26 cellular contexts compared by ENCODE assay signal in the genomic region with DNA sequence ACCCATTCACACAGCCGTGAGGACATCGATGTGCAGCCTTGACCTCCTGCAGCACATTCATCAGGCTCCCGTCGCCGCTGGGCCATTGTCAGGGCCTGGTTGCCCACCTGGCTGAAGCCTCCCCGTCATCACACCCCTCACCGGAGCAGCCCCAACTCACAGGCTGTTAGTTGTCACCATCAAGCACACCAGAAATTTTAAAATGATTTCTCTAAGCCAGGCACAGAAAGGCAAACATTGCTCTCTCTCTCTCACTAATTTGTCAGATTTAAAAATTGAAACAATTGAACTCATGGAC.
"Had no signal": no experiment of that assay in that cellular context is flagged by ENCODE, and none has a peak within 500 bp of the region (broad histone marks: within the 10 kb centered on the region; RNA-seq: fewer than 3 reads in every experiment).

No MANE protein-coding gene starts in this region.

- H3K27ac ChIP-seq: adrenal gland, body of pancreas, colonic mucosa, epithelial cell of prostate, esophagus squamous epithelium, gastroesophageal sphincter had no signal

- H3K36me3 ChIP-seq: adrenal gland, colonic mucosa, esophagus squamous epithelium, gastroesophageal sphincter had no signal

- H3K36me3 Mint-ChIP-seq: activated naive CD8-positive, alpha-beta T cell treated with anti-CD3 and anti-CD28 coated beads for 36 hours had no signal

- H3K4me3 Mint-ChIP-seq: activated CD8-positive, alpha-beta T cell treated with anti-CD3 and anti-CD28 coated beads for 36 hours; activated naive CD8-positive, alpha-beta T cell treated with anti-CD3 and anti-CD28 coated beads for 36 hours; activated naive CD8-positive, alpha-beta T cell treated with anti-CD3 and anti-CD28 coated beads, Interleukin-2, amount 50 U/mL, for 24 hours; activated T-cell treated with anti-CD3 and anti-CD28 coated beads, Interleukin-2, amount 50 U/mL, for 4 hours; activated T-helper 17 cell treated with anti-CD3 and anti-CD28 coated beads, Interleukin-2, amount 50 U/mL, for 72 hours had no signal

- ATAC-seq: activated CD8-positive, alpha-beta T cell treated with anti-CD3 and anti-CD28 coated beads for 36 hours; activated naive CD8-positive, alpha-beta T cell treated with anti-CD3 and anti-CD28 coated beads, Interleukin-2, amount 50 U/mL, for 24 hours; activated T-cell treated with anti-CD3 and anti-CD28 coated beads, Interleukin-2, amount 50 U/mL, for 4 hours; activated T-helper 17 cell treated with anti-CD3 and anti-CD28 coated beads, Interleukin-2, amount 50 U/mL, for 72 hours; body of pancreas; gastroesophageal sphincter had no signal

- H3K27me3 ChIP-seq: body of pancreas, colonic mucosa had no signal

- H3K4me1 ChIP-seq: colonic mucosa, esophagus squamous epithelium, gastroesophageal sphincter had no signal

- H3K27ac Mint-ChIP-seq: activated CD8-positive, alpha-beta T cell treated with anti-CD3 and anti-CD28 coated beads for 36 hours; activated naive CD8-positive, alpha-beta T cell treated with anti-CD3 and anti-CD28 coated beads for 36 hours; activated naive CD8-positive, alpha-beta T cell treated with anti-CD3 and anti-CD28 coated beads, Interleukin-2, amount 50 U/mL, for 24 hours; activated T-helper 17 cell treated with anti-CD3 and anti-CD28 coated beads, Interleukin-2, amount 50 U/mL, for 72 hours had no signal

- DNase-seq: activated CD4-positive, alpha-beta T cell treated with anti-CD3 and anti-CD28 coated beads for 4 hours; activated CD4-positive, alpha-beta T cell treated with anti-CD3 and anti-CD28 coated beads, Interleukin-2, amount 50 U/mL, for 1 hour; activated CD4-positive, alpha-beta T cell treated with anti-CD3 and anti-CD28 coated beads, Interleukin-2, amount 50 U/mL, for 48 hours; activated CD4-positive, CD25-positive, alpha-beta regulatory T cell; activated CD4-positive, CD25-positive, alpha-beta regulatory T cell treated with anti-CD3 and anti-CD28 coated beads, Interleukin-2, amount 50 U/mL, for 72 hours; activated CD8-positive, alpha-beta memory T cell treated with anti-CD3 and anti-CD28 coated beads for 24 hours; activated CD8-positive, alpha-beta T cell treated with anti-CD3 and anti-CD28 coated beads for 36 hours; activated gamma-delta T cell; activated naive CD4-positive, alpha-beta T cell; activated naive CD4-positive, alpha-beta T cell treated with anti-CD3 and anti-CD28 coated beads, Interleukin-2, amount 50 U/mL, for 16 hours; activated naive CD8-positive, alpha-beta T cell treated with anti-CD3 and anti-CD28 coated beads for 36 hours; activated naive CD8-positive, alpha-beta T cell treated with anti-CD3 and anti-CD28 coated beads, Interleukin-2, amount 50 U/mL, for 24 hours; activated T-cell treated with anti-CD3 and anti-CD28 coated beads, Interleukin-2, amount 50 U/mL, for 4 hours; adrenal gland; amygdala; body of pancreas; central memory CD4-positive, alpha-beta T cell; cerebellar nuclear complex; colonic mucosa; effector CD8-positive, alpha-beta T cell; esophagus squamous epithelium; foreskin melanocyte; T-helper 2 cell had no signal

- H3K27me3 Mint-ChIP-seq: activated CD8-positive, alpha-beta T cell treated with anti-CD3 and anti-CD28 coated beads for 36 hours had no signal

- H3K4me3 ChIP-seq: adrenal gland, body of pancreas, colonic mucosa, esophagus squamous epithelium, gastroesophageal sphincter had no signal

- H3K9me3 Mint-ChIP-seq: activated CD8-positive, alpha-beta T cell treated with anti-CD3 and anti-CD28 coated beads for 36 hours; activated naive CD8-positive, alpha-beta T cell treated with anti-CD3 and anti-CD28 coated beads for 36 hours; activated naive CD8-positive, alpha-beta T cell treated with anti-CD3 and anti-CD28 coated beads, Interleukin-2, amount 50 U/mL, for 24 hours; activated T-cell treated with anti-CD3 and anti-CD28 coated beads, Interleukin-2, amount 50 U/mL, for 4 hours; activated T-helper 17 cell treated with anti-CD3 and anti-CD28 coated beads, Interleukin-2, amount 50 U/mL, for 72 hours had no signal

- H3K9me3 ChIP-seq: adrenal gland, body of pancreas, colonic mucosa, esophagus squamous epithelium, gastroesophageal sphincter had no signal
